Comparison of ENCODE assay signal across 19 cellular contexts in the genomic region with DNA sequence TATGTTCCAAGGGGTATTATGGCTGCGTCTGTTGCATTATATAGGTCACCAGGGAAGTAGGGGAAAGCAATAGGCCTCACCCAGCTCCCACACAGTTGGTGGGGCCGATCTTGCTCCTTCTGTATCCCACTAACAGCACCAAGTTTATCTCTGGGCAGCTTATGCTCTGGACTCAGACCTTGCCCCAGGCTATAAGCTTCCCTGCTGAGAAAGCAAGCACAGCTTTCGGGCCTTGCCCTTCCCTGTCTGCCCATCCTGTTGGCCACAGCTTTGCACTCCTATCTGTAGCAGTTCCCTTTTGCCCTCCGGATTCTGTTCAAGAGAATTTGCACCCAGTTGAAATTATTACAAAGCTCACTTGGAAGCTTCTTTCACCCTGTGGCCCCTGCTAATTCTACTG. TPM values are rescaled to one million over a fixed set of nuclear protein-coding genes. Genes with fewer than 3 reads are reported as not detected.
"Had no signal": no experiment of that assay in that cellular context is flagged by ENCODE, and none has a peak within 500 bp of the region (broad histone marks: within the 10 kb centered on the region; RNA-seq: fewer than 3 reads in every experiment).

No MANE protein-coding gene starts in this region.

- H3K36me3 Mint-ChIP-seq: activated naive CD4-positive, alpha-beta T cell treated with anti-CD3 and anti-CD28 coated beads, Interleukin-2, amount 10 ng/mL, durations not matched to agents 7 days and 5 days; activated naive CD8-positive, alpha-beta T cell treated with anti-CD3 and anti-CD28 coated beads for 36 hours had no signal

- H3K4me3 Mint-ChIP-seq: activated CD8-positive, alpha-beta T cell treated with anti-CD3 and anti-CD28 coated beads for 36 hours; activated naive CD4-positive, alpha-beta T cell treated with anti-CD3 and anti-CD28 coated beads, Interleukin-2, amount 10 ng/mL, durations not matched to agents 7 days and 5 days; activated naive CD8-positive, alpha-beta T cell treated with anti-CD3 and anti-CD28 coated beads for 36 hours; activated T-cell treated with anti-CD3 and anti-CD28 coated beads, Interleukin-2, amount 50 U/mL, for 72 hours; T-helper 1 cell treated with Interleukin-12 subunit alpha and Interleukin-12 subunit beta and Interleukin-4 antibody, amounts not matched to agents 30 μg/mL and 1 μg/mL, for 36 hours had no signal

- DNase-seq: activated CD4-positive, alpha-beta T cell treated with anti-CD3 and anti-CD28 coated beads for 4 hours; activated CD8-positive, alpha-beta memory T cell treated with anti-CD3 and anti-CD28 coated beads, Interleukin-2, amount 50 U/mL, for 4 hours; activated CD8-positive, alpha-beta T cell treated with anti-CD3 and anti-CD28 coated beads for 36 hours; activated gamma-delta T cell treated with Interleukin-2 at 50 U/mL for 16 hours; activated naive CD4-positive, alpha-beta T cell treated with anti-CD3 and anti-CD28 coated beads, Interleukin-2, amount 10 ng/mL, durations not matched to agents 7 days and 5 days; activated naive CD8-positive, alpha-beta T cell treated with anti-CD3 and anti-CD28 coated beads for 36 hours; activated T-cell treated with anti-CD3 and anti-CD28 coated beads, Interleukin-2, amount 50 U/mL, for 72 hours; anterior cingulate cortex; central memory CD4-positive, alpha-beta T cell; KG1; MM.1S; NCI-H1436; NCI-H1930; NCI-H2171; NCI-H2227 treated with DMSO at 0.1 percent for 48 hours; NCI-H526 treated with DMSO at 0.1 percent for 48 hours had no signal

- H3K4me1 Mint-ChIP-seq: activated naive CD4-positive, alpha-beta T cell treated with anti-CD3 and anti-CD28 coated beads, Interleukin-2, amount 10 ng/mL, durations not matched to agents 7 days and 5 days; activated naive CD8-positive, alpha-beta T cell treated with anti-CD3 and anti-CD28 coated beads for 36 hours had no signal

- H3K27ac Mint-ChIP-seq: activated CD8-positive, alpha-beta T cell treated with anti-CD3 and anti-CD28 coated beads for 36 hours; activated naive CD4-positive, alpha-beta T cell treated with anti-CD3 and anti-CD28 coated beads, Interleukin-2, amount 10 ng/mL, durations not matched to agents 7 days and 5 days; activated naive CD8-positive, alpha-beta T cell treated with anti-CD3 and anti-CD28 coated beads for 36 hours; activated T-cell treated with anti-CD3 and anti-CD28 coated beads, Interleukin-2, amount 50 U/mL, for 72 hours; activated T-helper 2 cell treated with anti-CD3 and anti-CD28 coated beads, Interferon-gamma antibody, Interleukin-2, Interleukin-4, amounts not matched to agents 10 μg/mL and 5 μg/mL and 100 μg/mL, durations not matched to agents 14 hours and 24 hours and 36 hours; T-helper 1 cell treated with Interleukin-12 subunit alpha and Interleukin-12 subunit beta and Interleukin-4 antibody, amounts not matched to agents 30 μg/mL and 1 μg/mL, for 36 hours had no signal

RNA-seq across cellular contexts. Expression of a gene that starts 12.9 kb away (rescaled TPM):
- total RNA-seq: activated CD8-positive, alpha-beta T cell treated with anti-CD3 and anti-CD28 coated beads for 36 hours; SK-MEL-5 had no signal
